8 cellular contexts compared by ENCODE assay signal in the genomic region with DNA sequence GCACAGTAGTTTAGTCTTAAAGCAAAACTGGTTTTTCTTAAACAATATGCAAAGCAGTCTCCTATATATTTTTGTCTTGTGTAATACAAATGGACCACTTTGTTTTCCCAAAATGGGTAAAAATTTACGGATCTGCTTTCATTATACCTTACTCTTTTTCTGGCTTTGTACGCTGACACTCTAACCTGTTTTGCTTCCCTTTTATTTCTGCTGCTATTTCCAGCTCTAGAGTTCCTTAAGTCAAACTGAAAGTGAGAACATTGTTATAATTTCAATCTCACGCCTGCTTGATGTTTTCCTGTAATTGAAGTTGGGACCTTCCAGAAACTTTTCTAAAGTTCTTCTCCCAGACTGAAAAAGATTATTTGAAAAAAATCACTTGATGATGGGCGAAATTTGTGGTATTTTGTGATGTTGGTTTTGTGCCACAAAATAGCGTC. TPM values are rescaled to one million over a fixed set of nuclear protein-coding genes. Genes with fewer than 3 reads are reported as not detected.
DNase-seq lines count a peak whose midpoint lies in the region; ATAC-seq and TF ChIP-seq lines count a peak whose summit lies in the region.

No MANE protein-coding gene starts in this region.

- H3K9me3 ChIP-seq in OCI-LY7 (ENCODE audit: low read length) (no peaks in the 10 kb centered on the region), prostate gland (no peaks in the 10 kb centered on the region)

- peak overlapping the region; percentile 70 for H3K27ac ChIP-seq in ACC112 (ENCODE audit: low read depth, low read length)
- peak overlapping the region; percentile 87 for H3K27ac ChIP-seq in OCI-LY7 (ENCODE audit: low read depth, low read length, poor library complexity, severe bottlenecking)
- peak overlapping the region; percentile 92 to 93 for H3K27ac ChIP-seq in prostate gland

- no peak for DNase-seq in OCI-LY7 (ENCODE audit: low spot score)
- DNase-seq in epithelial cell of proximal tubule (ENCODE audit: low read depth), result no peak
- DNase-seq in prostate gland (ENCODE audit: low spot score), result no peak
- DNase-seq in stimulated activated naive CD4-positive, alpha-beta T cell treated with Interleukin-2 at 50 U/mL for 16 hours (lab: John Stamatoyannopoulos, UW), result no peak
- DNase-seq in UCSD-AML1 (lab: John Stamatoyannopoulos, UW; ENCODE audit: unreplicated experiment), result no peak
- DNase-seq in nucleus accumbens (lab: John Stamatoyannopoulos, UW), result no peak

- H3K36me3 ChIP-seq in ACC112 (ENCODE audit: insufficient read depth, low read length) (no peaks in the 10 kb centered on the region), OCI-LY7 (ENCODE audit: insufficient read depth, low read length) (peaks cover 39% of the 10 kb centered on the region), prostate gland (no peaks in the 10 kb centered on the region)

- no peak for TF ChIP-seq POLR2A in prostate gland (IDR thresholded peaks at IDR 0.05)

- intact Hi-C loops in OCI-LY7 (cut with micrococcal nuclease; ENCODE audit: unreplicated experiment), result loop anchor here (5.0 kb wide), 4 partner anchors 350 to 1440 kb away; a partner anchor contains a TSS
- intact Hi-C loops in prostate gland (cut with DNase I), result loop anchor here (5.0 kb wide), 1 partner anchor 130 kb away; a partner anchor contains a TSS

- CTCF ChIA-PET in OCI-LY7 (lab: Charles Lee; ENCODE audit: unreplicated experiment), result no interaction called here

- peak; percentile 10 for ATAC-seq in GM19467 (IDR thresholded peaks at IDR 0.05; ENCODE audit: unreplicated experiment)

- no peaks in the 10 kb centered on the region for H3K9me2 ChIP-seq in OCI-LY7 (ENCODE audit: insufficient read depth, low read length)

- WGBS in prostate gland, result 22% methylated on average over 5 of the region's 5 CpGs

- H3K4me1 ChIP-seq in ACC112 (ENCODE audit: control insufficient read depth, insufficient read depth, low read length, unreplicated experiment) (peaks cover 31% of the 10 kb centered on the region), OCI-LY7 (ENCODE audit: insufficient read depth, low read length, poor library complexity, severe bottlenecking) (peaks cover 33% of the 10 kb centered on the region), prostate gland (replicated peaks) (peaks cover 3% of the 10 kb centered on the region)

- peaks cover 39% of the 10 kb centered on the region for H4K20me1 ChIP-seq in OCI-LY7 (ENCODE audit: insufficient read depth, low read length)

- H3K79me2 ChIP-seq in ACC112 (ENCODE audit: control insufficient read depth, insufficient read depth, low read length, unreplicated experiment), result peaks cover 64% of the 10 kb centered on the region
- H3K79me2 ChIP-seq in OCI-LY7 (ENCODE audit: insufficient read depth, low read depth, low read length), result peaks cover 57% of the 10 kb centered on the region

- TF ChIP-seq CTCF in OCI-LY7 (conservative IDR thresholded peaks at IDR 0.05; ENCODE audit: low read length) (no peak), epithelial cell of proximal tubule (conservative IDR thresholded peaks at IDR 0.05; ENCODE audit: low read depth, low read length) (no peak), prostate gland (IDR thresholded peaks at IDR 0.05) (no peak)

- no TSS peak for BruUV-seq in OCI-LY7 (replicated peaks; lab: Mats Ljungman, UMichigan)

- no peaks in the 10 kb centered on the region for H3K27me3 ChIP-seq in ACC112 (ENCODE audit: insufficient read depth, low read length)
- no peaks in the 10 kb centered on the region for H3K27me3 ChIP-seq in prostate gland (replicated peaks; ENCODE audit: insufficient read depth)

- H3K4me2 ChIP-seq in OCI-LY7 (ENCODE audit: low read length), result peak overlapping the region; percentile 95

- H3K4me3 ChIP-seq in ACC112 (ENCODE audit: low read depth, low read length) (peak overlapping the region; percentile 82), OCI-LY7 (ENCODE audit: low read depth, low read length, poor library complexity, severe bottlenecking) (peak overlapping the region; percentile 84), epithelial cell of proximal tubule (ENCODE audit: low read depth, low read length) (peak overlapping the region; percentile 89), prostate gland (peak overlapping the region; percentile 83 to 94)

- POLR2A ChIA-PET in OCI-LY7 (lab: Charles Lee), result interaction anchor here (0.6 to 3.0 kb wide), 7 partner anchors 8 to 795 kb away, joined by 3 to 35 read pairs (median 4); a partner anchor contains a TSS

- H2AFZ ChIP-seq in ACC112 (ENCODE audit: low read length, unreplicated experiment) (no peak overlapping the region), OCI-LY7 (ENCODE audit: low read length) (peak overlapping the region; percentile 55; the same call in 1 of the 2 replicates)

RNA-seq across cellular contexts. Expression of a gene that starts 1.7 kb away (rescaled TPM):
- total RNA-seq in OCI-LY7 (2014; rRNA removed; shearing (Covaris generic)), result 82.0 and 102 TPM in 2 replicates
- total RNA-seq in OCI-LY7 (2022) (93.1 and 103 TPM in 2 replicates), epithelial cell of proximal tubule (123 and 246 TPM in 2 replicates), prostate gland (10 to 100 TPM; 30.6 to 74.9 TPM)
